ENCODE assay signal across 8 cellular contexts in genomic region chr2:161161074-161161577, GRCh38. TPM values are rescaled to one million over a fixed set of nuclear protein-coding genes. Genes with fewer than 3 reads are reported as not detected.
DNase-seq lines count a peak whose midpoint lies in the region; ATAC-seq and TF ChIP-seq lines count a peak whose summit lies in the region.

No MANE protein-coding gene starts in this region.

- no peaks in the 10 kb centered on the region for H3K27me3 ChIP-seq in cardiac muscle cell

- ATAC-seq in left cardiac atrium = no peak
- ATAC-seq in GM21786 (IDR thresholded peaks at IDR 0.05; ENCODE audit: unreplicated experiment) = no peak

- CTCF ChIA-PET in MCF 10A (lab: Yijun Ruan, JAX) = interaction anchor here (0.5 to 2.2 kb wide), 4 partner anchors 41 to 709 kb away, joined by 3 to 7 read pairs (median 3); no protein-coding TSS in a partner anchor

- POLR2A ChIA-PET in MCF 10A (lab: Yijun Ruan, JAX) = interaction anchor here (0.6 to 2.7 kb wide), 17 partner anchors 9 to 1070 kb away, joined by 3 to 38 read pairs (median 4); no protein-coding TSS in a partner anchor

- H3K4me1 Mint-ChIP-seq in MCF 10A (ENCODE audit: insufficient read depth, unreplicated experiment) (peaks cover 25% of the 10 kb centered on the region), mesothelial cell of epicardium (peaks cover 33% of the 10 kb centered on the region)

- peak overlapping the region; percentile 86 for H3K27ac ChIP-seq in cardiac muscle cell

- H3K27ac Mint-ChIP-seq in MCF 10A (ENCODE audit: low read depth, unreplicated experiment) = peak overlapping the region; percentile 99
- peak overlapping the region; percentile 96 for H3K27ac Mint-ChIP-seq in mesothelial cell of epicardium

- H3K36me3 Mint-ChIP-seq in MCF 10A (ENCODE audit: insufficient read depth, unreplicated experiment) (peaks cover 34% of the 10 kb centered on the region), mesothelial cell of epicardium (peaks cover 2% of the 10 kb centered on the region)

- peaks cover 8% of the 10 kb centered on the region for H3K4me1 ChIP-seq in cardiac muscle cell (ENCODE audit: low read depth)

- H3K9me3 ChIP-seq in cardiac muscle cell (ENCODE audit: low read depth) = no peaks in the 10 kb centered on the region

- intact Hi-C loops in left cardiac atrium (cut with DNase I) (no loop called here), MCF 10A (cut with micrococcal nuclease) (loop anchor here (2.0 kb wide), 2 partner anchors 84 to 98 kb away; no protein-coding TSS in a partner anchor)

- no peak for DNase-seq in cardiac muscle cell (ENCODE audit: low read depth in 1 of 2, low spot score in 1 of 2)
- no peak for DNase-seq in left cardiac atrium
- no peak for DNase-seq in LNCaP clone FGC (ENCODE audit: low read depth)
- no peak for DNase-seq in MCF 10A (ENCODE audit: unreplicated experiment)
- no peak for DNase-seq in mesothelial cell of epicardium (ENCODE audit: low spot score in 2 of 2, unreplicated experiment in 2 of 2)
- no peak for DNase-seq in hippocampal formation (lab: John Stamatoyannopoulos, UW)
- no peak for DNase-seq in NCI-H82 treated with DMSO at 0.1 percent for 48 hours (lab: John Stamatoyannopoulos, UW; ENCODE audit: unreplicated experiment)

- peaks cover 7% of the 10 kb centered on the region for H3K36me3 ChIP-seq in cardiac muscle cell

- peak overlapping the region; percentile 82 for H3K4me3 ChIP-seq in cardiac muscle cell
- H3K4me3 ChIP-seq in LNCaP clone FGC (ENCODE audit: low read depth, low read length) = peak overlapping the region; percentile 73

- TSS peak; percentile 40 for BruUV-seq in MCF 10A (replicated peaks; lab: Mats Ljungman, UMichigan)

- H3K9me3 Mint-ChIP-seq in MCF 10A (ENCODE audit: unreplicated experiment) (no peaks in the 10 kb centered on the region), mesothelial cell of epicardium (no peaks in the 10 kb centered on the region)

- TF ChIP-seq CTCF in cardiac muscle cell (IDR thresholded peaks at IDR 0.05; ENCODE audit: low read depth, low read length) (no peak), LNCaP clone FGC (IDR thresholded peaks at IDR 0.05; ENCODE audit: control insufficient read depth, extremely low read depth, insufficient read depth) (no peak), MCF 10A (IDR thresholded peaks at IDR 0.05; ENCODE audit: unreplicated experiment) (no peak), mesothelial cell of epicardium (IDR thresholded peaks at IDR 0.05; ENCODE audit: unreplicated experiment) (no peak)

- H3K27me3 Mint-ChIP-seq in MCF 10A (ENCODE audit: insufficient read depth, unreplicated experiment) (no peaks in the 10 kb centered on the region), mesothelial cell of epicardium (ENCODE audit: low read depth) (no peaks in the 10 kb centered on the region)

- peak overlapping the region; percentile 86 for H3K4me3 Mint-ChIP-seq in MCF 10A (ENCODE audit: unreplicated experiment)
- peak overlapping the region; percentile 93 for H3K4me3 Mint-ChIP-seq in mesothelial cell of epicardium

RNA-seq across cellular contexts. Expression of gene TANK, which starts 0.9 kb away (rescaled TPM):
- total RNA-seq in cardiac muscle cell = 17.9 and 19.5 TPM in 2 replicates
- 33.2 and 37.3 TPM in 2 replicates for polyA plus RNA-seq in cardiac muscle cell
- 10 to 100 TPM; 33.6 to 33.7 TPM for total RNA-seq in left cardiac atrium
- 62.0 and 79.6 TPM in 2 replicates for total RNA-seq in MCF 10A (2022)
- total RNA-seq in mesothelial cell of epicardium = 53.0 to 59.0 TPM (median 54.5 TPM) in 3 replicates
